ENCODE assay signal across 1 cellular context in the genomic region with DNA sequence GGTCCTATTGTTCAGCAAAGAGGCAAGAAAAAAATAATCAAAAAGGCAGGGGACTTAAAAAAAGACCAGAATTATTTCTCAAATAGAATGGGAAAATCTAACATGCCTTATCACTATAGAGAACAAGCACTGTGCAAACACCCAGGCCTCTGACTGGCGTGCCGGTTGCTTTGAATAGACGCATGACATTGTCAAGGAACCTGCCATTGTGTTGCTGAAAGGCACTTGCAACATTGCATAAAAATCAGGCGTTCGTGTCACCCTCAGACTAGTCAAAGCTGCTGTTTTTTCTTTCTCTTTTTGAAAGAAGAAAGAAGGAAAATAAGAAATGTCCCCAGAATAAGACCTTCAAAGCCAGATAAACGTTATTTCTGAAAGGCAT.
TF ChIP-seq lines count a peak whose summit lies in the region.

No MANE protein-coding gene starts in this region.

TF ChIP-seq in H1, 55 proteins besides CTCF, POLR2A, EP300 and RAD21:
- TF ChIP-seq TAF7 (optimal IDR thresholded peaks at IDR 0.05; ENCODE audit: borderline replicate concordance, low read depth, low read length) (no peak), CTBP2 (IDR thresholded peaks at IDR 0.05; ENCODE audit: borderline replicate concordance, insufficient read depth, insufficient read length, low read length) (no peak), TBP (IDR thresholded peaks at IDR 0.05; ENCODE audit: low read depth, low read length) (no peak), BCL11A (IDR thresholded peaks at IDR 0.05; ENCODE audit: low read depth in 2 of 2, low read length in 2 of 2) (no peak)
